In genomic region chr10:116281780-116282179, GRCh38 we compare ENCODE assay signal across 32 cellular contexts. TPM values are rescaled to one million over a fixed set of nuclear protein-coding genes. Genes with fewer than 3 reads are reported as not detected.
"Had no signal": no experiment of that assay in that cellular context is flagged by ENCODE, and none has a peak within 500 bp of the region (broad histone marks: within the 10 kb centered on the region; RNA-seq: fewer than 3 reads in every experiment).

No MANE protein-coding gene starts in this region.

- H3K4me3 ChIP-seq: cardiac muscle cell, MG63, Peyer's patch had no signal

- H3K27ac ChIP-seq: cardiac muscle cell, Peyer's patch, RWPE1 had no signal

- H3K27me3 ChIP-seq: MG63, Peyer's patch had no signal

- ATAC-seq: activated CD4-positive, alpha-beta T cell treated with anti-CD3 and anti-CD28 coated beads for 36 hours; activated CD4-positive, CD25-positive, alpha-beta regulatory T cell treated with anti-CD3 and anti-CD28 coated beads, Interleukin-2, amount 50 U/mL, for 24 hours; activated naive CD8-positive, alpha-beta T cell treated with anti-CD3 and anti-CD28 coated beads, Interleukin-2, amount 50 U/mL, for 24 hours; activated T-cell treated with anti-CD3 and anti-CD28 coated beads, Interleukin-2, amount 50 U/mL, for 4 hours; PC-3; Right ventricle myocardium inferior; WTC11 had no signal

- H3K9me3 ChIP-seq: MG63, Peyer's patch had no signal

- H3K36me3 ChIP-seq: cardiac muscle cell, MG63, Peyer's patch had no signal

- DNase-seq: activated CD4-positive, alpha-beta memory T cell treated with anti-CD3 and anti-CD28 coated beads for 36 hours; activated CD4-positive, alpha-beta T cell treated with anti-CD3 and anti-CD28 coated beads for 36 hours; activated CD4-positive, alpha-beta T cell treated with anti-CD3 and anti-CD28 coated beads, Interleukin-2, amount 50 U/mL, for 1 hour; activated CD8-positive, alpha-beta memory T cell treated with anti-CD3 and anti-CD28 coated beads, Interleukin-2, amount 50 U/mL, for 4 hours; activated gamma-delta T cell treated with Interleukin-2 at 50 U/mL for 16 hours; activated naive CD4-positive, alpha-beta T cell treated with anti-CD3 and anti-CD28 coated beads, Interleukin-2, amount 10 ng/mL, durations not matched to agents 7 days and 5 days; activated naive CD8-positive, alpha-beta T cell treated with anti-CD3 and anti-CD28 coated beads, Interleukin-2, amount 50 U/mL, for 24 hours; activated T-cell treated with anti-CD3 and anti-CD28 coated beads for 4 hours; activated T-cell treated with anti-CD3 and anti-CD28 coated beads, Interleukin-2, amount 50 U/mL, for 4 hours; aorta; Kasumi-1; KG1; MG63; NCI-H1048; NCI-H1436 treated with DMSO at 0.1 percent for 48 hours; NCI-H1694 treated with DMSO at 0.1 percent for 48 hours; NCI-H2029; NCI-H345; NCI-H524 treated with DMSO at 0.1 percent for 48 hours; PC-3; Peyer's patch; SIG-M5 had no signal

- H3K4me1 ChIP-seq: Peyer's patch had no signal

RNA-seq across cellular contexts. Expression of gene GFRA1, which starts 8.8 kb away (rescaled TPM):
- total RNA-seq: activated CD4-positive, alpha-beta memory T cell treated with anti-CD3 and anti-CD28 coated beads for 36 hours; activated T-helper 1 cell treated with anti-CD3 and anti-CD28 coated beads, Interleukin-12 subunit alpha, Interleukin-12 subunit beta, Interleukin-2, Interleukin-4 antibody, amounts not matched to agents 30 ng/mL and 10 ng/mL and 1 ng/mL, durations not matched to agents 14 hours and 24 hours and 36 hours; PC-3; T-helper 1 cell treated with Interleukin-12 subunit alpha and Interleukin-12 subunit beta and Interleukin-4 antibody, amounts not matched to agents 30 ng/mL and 1 ng/mL, for 36 hours had no signal

RNA-seq across cellular contexts. Expression of gene CCDC172, which starts 42.5 kb away (rescaled TPM):
- total RNA-seq: activated CD4-positive, alpha-beta memory T cell treated with anti-CD3 and anti-CD28 coated beads for 36 hours; activated CD4-positive, alpha-beta T cell treated with anti-CD3 and anti-CD28 coated beads for 36 hours; activated T-cell treated with anti-CD3 and anti-CD28 coated beads, Interleukin-2, amount 50 U/mL, for 4 hours; activated T-helper 1 cell treated with anti-CD3 and anti-CD28 coated beads, Interleukin-12 subunit alpha, Interleukin-12 subunit beta, Interleukin-2, Interleukin-4 antibody, amounts not matched to agents 30 ng/mL and 10 ng/mL and 1 ng/mL, durations not matched to agents 14 hours and 24 hours and 36 hours; aorta; cardiac muscle cell; chondrocyte; NCI-H460; PC-3; Peyer's patch; Right ventricle myocardium inferior; SK-MEL-5; T-helper 1 cell treated with Interleukin-12 subunit alpha and Interleukin-12 subunit beta and Interleukin-4 antibody, amounts not matched to agents 30 ng/mL and 1 ng/mL, for 36 hours had no signal
- polyA plus RNA-seq: aorta, cardiac muscle cell had no signal
